In genomic region chr5:181215997-181216982, GRCh38 we compare ENCODE assay signal across 8 cellular contexts. TPM values are rescaled to one million over a fixed set of nuclear protein-coding genes. Genes with fewer than 3 reads are reported as not detected.
DNase-seq lines count a peak whose midpoint lies in the region; ATAC-seq and TF ChIP-seq lines count a peak whose summit lies in the region.

No MANE protein-coding gene starts in this region.

- H2AFZ ChIP-seq in parathyroid adenoma, result peak overlapping the region; percentile 31

- DNase-seq in Daoy (ENCODE audit: low read depth), result peak; percentile 66
- no peak for DNase-seq in NT2/D1 (ENCODE audit: low read depth, low spot score)
- no peak for DNase-seq in dorsolateral prefrontal cortex
- no peak for DNase-seq in DMS53 (lab: John Stamatoyannopoulos, UW)
- no peak for DNase-seq in UCSD-AML1 (lab: John Stamatoyannopoulos, UW; ENCODE audit: unreplicated experiment)

- H3K9ac ChIP-seq in NT2/D1 (ENCODE audit: insufficient read length, low read depth) (peak overlapping the region; percentile 26), parathyroid adenoma (no peak overlapping the region)

- H3K27me3 ChIP-seq in NT2/D1 (ENCODE audit: insufficient read depth, insufficient read length) (no peaks in the 10 kb centered on the region), dorsolateral prefrontal cortex (no peaks in the 10 kb centered on the region), parathyroid adenoma (ENCODE audit: control insufficient read depth, insufficient read depth, low read length) (no peaks in the 10 kb centered on the region)

- H3K9me3 ChIP-seq in NT2/D1 (ENCODE audit: insufficient read depth, low read length) (no peaks in the 10 kb centered on the region), parathyroid adenoma (ENCODE audit: control insufficient read depth, low read length) (no peaks in the 10 kb centered on the region)

- peak overlapping the region; percentile 58 for H3K4me3 ChIP-seq in NT2/D1 (ENCODE audit: insufficient read length, low read depth)
- peak overlapping the region; percentile 36 to 77 (median 63) for H3K4me3 ChIP-seq in dorsolateral prefrontal cortex
- H3K4me3 ChIP-seq in parathyroid adenoma (ENCODE audit: low read depth, low read length), result peak overlapping the region; percentile 51

- ATAC-seq in HG03159 (IDR thresholded peaks at IDR 0.05; ENCODE audit: unreplicated experiment), result no peak
- ATAC-seq in HG02852 (IDR thresholded peaks at IDR 0.05; ENCODE audit: unreplicated experiment), result no peak

- intact Hi-C loops in dorsolateral prefrontal cortex (cut with DNase I), result no loop called here

- H3K4me1 ChIP-seq in NT2/D1 (ENCODE audit: insufficient read depth, insufficient read length) (peaks cover 3% of the 10 kb centered on the region), parathyroid adenoma (no peaks in the 10 kb centered on the region)

- peak overlapping the region; percentile 77 for H3K4me2 ChIP-seq in parathyroid adenoma (ENCODE audit: low read length)

- H3K27ac ChIP-seq in dorsolateral prefrontal cortex (peak overlapping the region in 17 of 59 donors; percentile 3 to 91 (median 78)), parathyroid adenoma (no peak overlapping the region)

- H3K36me3 ChIP-seq in NT2/D1 (ENCODE audit: insufficient read depth, insufficient read length, low read length) (no peaks in the 10 kb centered on the region), parathyroid adenoma (ENCODE audit: control insufficient read depth, insufficient read depth, low read length) (no peaks in the 10 kb centered on the region)

- H3K79me2 ChIP-seq in parathyroid adenoma, result no peaks in the 10 kb centered on the region

- TF ChIP-seq CTCF in dorsolateral prefrontal cortex (IDR thresholded peaks at IDR 0.05 in 54 of 56, conservative IDR thresholded peaks at IDR 0.05 in 2 of 56; ENCODE audit: low read depth in 1 of 56, partially characterized antibody in 56 of 56), result no peak
- TF ChIP-seq CTCF in parathyroid adenoma (IDR thresholded peaks at IDR 0.05), result no peak

RNA-seq across cellular contexts. Expression of gene TRIM41, which starts 6.8 kb away (rescaled TPM):
- 23.3 and 23.8 TPM in 2 replicates for total RNA-seq in Daoy (2014; rRNA removed; shearing (Covaris generic))
- 100 to 1,000 TPM in 1 of 120 experiments, 10 to 100 TPM in 119; 33.1 to 102 (median 48.0) TPM for total RNA-seq in dorsolateral prefrontal cortex

RNA-seq across cellular contexts. Expression of gene TRIM7, which starts 11.3 kb away (rescaled TPM):
- 6.7 and 9.0 TPM in 2 replicates for total RNA-seq in Daoy (2014; rRNA removed; shearing (Covaris generic))
- total RNA-seq in dorsolateral prefrontal cortex, result 1 to 10 TPM; 1.6 to 8.4 (median 4.0) TPM

RNA-seq across cellular contexts. Expression of gene RACK1, which starts 27.4 kb away (rescaled TPM):
- total RNA-seq in Daoy (2014; rRNA removed; shearing (Covaris generic)), result 3,901 and 4,257 TPM in 2 replicates
- 100 to 1,000 TPM; 308 to 570 (median 390) TPM for total RNA-seq in dorsolateral prefrontal cortex

RNA-seq across cellular contexts. Expression of gene TRIM52, which starts 44.7 kb away (rescaled TPM):
- total RNA-seq in Daoy (2014; rRNA removed; shearing (Covaris generic)), result 1.6 and 2.6 TPM in 2 replicates
- 10 to 100 TPM; 19.8 to 50.9 (median 31.6) TPM for total RNA-seq in dorsolateral prefrontal cortex
